In the genomic region with DNA sequence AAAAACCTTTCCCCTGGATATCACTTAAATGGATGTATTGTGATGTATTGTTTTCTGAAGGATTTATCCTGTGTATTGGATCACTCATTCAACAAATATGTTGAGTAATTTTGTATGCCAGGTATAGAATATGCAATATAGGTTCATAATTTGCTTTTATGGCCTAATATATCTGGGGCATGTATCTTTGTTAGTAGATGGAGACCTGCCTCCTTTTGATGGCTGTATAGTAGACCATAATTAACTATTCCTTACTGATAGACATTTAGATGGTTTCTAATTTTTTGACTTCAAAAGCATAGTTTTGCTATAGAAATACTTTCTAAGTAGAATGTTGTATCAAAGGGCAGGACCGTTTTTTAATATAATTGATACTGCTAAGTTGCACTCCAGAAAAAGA, we compare ENCODE assay signal across 32 cellular contexts. TPM values are rescaled to one million over a fixed set of nuclear protein-coding genes. Genes with fewer than 3 reads are reported as not detected.
"Had no signal": no experiment of that assay in that cellular context is flagged by ENCODE, and none has a peak within 500 bp of the region (broad histone marks: within the 10 kb centered on the region; RNA-seq: fewer than 3 reads in every experiment).

No MANE protein-coding gene starts in this region.

- DNase-seq: natural killer cell; occipital lobe; ovary; posterior cingulate gyrus; psoas muscle; right cardiac atrium; spleen; stimulated activated CD4-positive, alpha-beta T cell treated with anti-CD3 and anti-CD28 coated beads, Interleukin-12 subunit alpha, Interleukin-12 subunit beta, amount 100 ng/mL, for 4 hours; stimulated activated CD4-positive, alpha-beta T cell treated with anti-CD3 and anti-CD28 coated beads, Interleukin-1b, Interleukin-23, amount 100 ng/mL, for 48 hours; stimulated activated CD4-positive, alpha-beta T cell treated with anti-CD3 and anti-CD28 coated beads, Interleukin-4, amount 100 ng/mL, for 1 hour; stimulated activated CD4-positive, alpha-beta T cell treated with anti-CD3 and anti-CD28 coated beads, Interleukin-4, amount 100 ng/mL, for 4 hours; stimulated activated CD8-positive, alpha-beta memory T cell treated with anti-CD3 and anti-CD28 coated beads, Interleukin-4, amount 100 ng/mL, for 48 hours; stimulated activated naive CD4-positive, alpha-beta T cell; stimulated activated naive CD8-positive, alpha-beta T cell treated with anti-CD3 and anti-CD28 coated beads, Interleukin-15, amount 100 ng/mL, for 72 hours; stimulated activated naive CD8-positive, alpha-beta T cell treated with anti-CD3 and anti-CD28 coated beads, Interleukin-15, Interleukin-2, amounts not matched to agents 100 U/mL and 50 U/mL, for 24 hours; substantia nigra; testis; tibial artery; transverse colon; upper lobe of right lung; uterus had no signal

- H3K9me3 Mint-ChIP-seq: natural killer cell; nephron; stimulated activated memory B cell treated with anti-CD40 and anti-IgM and Interleukin-4, amounts not matched to agents 10 μg/mL and 1 μg/mL and 100 μg/mL, for 72 hours; stimulated activated naive CD8-positive, alpha-beta T cell treated with anti-CD3 and anti-CD28 coated beads, Interleukin-15, amount 100 ng/mL, for 72 hours; type B pancreatic cell had no signal

- H2AFZ ChIP-seq: neural progenitor cell, parathyroid adenoma had no signal

- H3K27ac Mint-ChIP-seq: nephron; neural progenitor cell; progenitor cell of endocrine pancreas; stimulated activated memory B cell treated with anti-CD40 and anti-IgM and Interleukin-4, amounts not matched to agents 10 μg/mL and 1 μg/mL and 100 μg/mL, for 72 hours; type B pancreatic cell had no signal

- ATAC-seq: natural killer cell; right cardiac atrium; sciatic nerve; stimulated activated memory B cell treated with anti-CD40 and anti-IgM and Interleukin-4, amounts not matched to agents 10 μg/mL and 1 μg/mL and 100 μg/mL, for 72 hours; stimulated activated naive CD8-positive, alpha-beta T cell treated with anti-CD3 and anti-CD28 coated beads, Interleukin-15, amount 100 ng/mL, for 72 hours; stimulated activated naive CD8-positive, alpha-beta T cell treated with anti-CD3 and anti-CD28 coated beads, Interleukin-15, Interleukin-2, amounts not matched to agents 100 U/mL and 50 U/mL, for 24 hours; upper lobe of right lung had no signal

- H3K4me1 ChIP-seq: parathyroid adenoma, uterus had no signal

- H3K4me2 ChIP-seq: neural progenitor cell, smooth muscle cell had no signal

- H3K9ac ChIP-seq: neural progenitor cell, parathyroid adenoma had no signal

- H3K27ac ChIP-seq: neural progenitor cell, ovary, parathyroid adenoma, psoas muscle, skin epidermis, spleen, suprapubic skin, testis, tibial artery, transverse colon, upper lobe of right lung, uterus had no signal

- H3K9me3 ChIP-seq: ovary, psoas muscle, spleen, suprapubic skin, testis, tibial artery, transverse colon, upper lobe of right lung, uterus had no signal

- H3K27me3 Mint-ChIP-seq: progenitor cell of endocrine pancreas; stimulated activated memory B cell treated with anti-CD40 and anti-IgM and Interleukin-4, amounts not matched to agents 10 μg/mL and 1 μg/mL and 100 μg/mL, for 72 hours; stimulated activated naive CD8-positive, alpha-beta T cell treated with anti-CD3 and anti-CD28 coated beads, Interleukin-15, amount 100 ng/mL, for 72 hours; type B pancreatic cell had no signal

- H3K27me3 ChIP-seq: neural progenitor cell, ovary, spleen, suprapubic skin, testis, tibial artery, transverse colon, upper lobe of right lung, uterus had no signal

- H3K36me3 ChIP-seq: ovary, uterus had no signal

- H3K4me3 ChIP-seq: neural progenitor cell, ovary, psoas muscle, skin epidermis, smooth muscle cell, spleen, suprapubic skin, testis, tibial artery, transverse colon, upper lobe of right lung, uterus had no signal

- H3K4me3 Mint-ChIP-seq: natural killer cell; nephron; neural progenitor cell; stimulated activated memory B cell treated with anti-CD40 and anti-IgM and Interleukin-4, amounts not matched to agents 10 μg/mL and 1 μg/mL and 100 μg/mL, for 72 hours; stimulated activated naive CD8-positive, alpha-beta T cell treated with anti-CD3 and anti-CD28 coated beads, Interleukin-15, amount 100 ng/mL, for 72 hours; type B pancreatic cell had no signal

- H3K36me3 Mint-ChIP-seq: natural killer cell had no signal

RNA-seq across cellular contexts. Expression of gene SYNC, which starts 43.0 kb away (rescaled TPM):
- total RNA-seq: natural killer cell, progenitor cell of endocrine pancreas had no signal
- polyA plus RNA-seq: neural cell had no signal
